ENCODE assay signal across 16 cellular contexts in genomic region chr2:164847966-164848365, GRCh38. TPM values are rescaled to one million over a fixed set of nuclear protein-coding genes. Genes with fewer than 3 reads are reported as not detected.
DNase-seq lines count a peak whose midpoint lies in the region; ATAC-seq, FAIRE-seq and TF ChIP-seq lines count a peak whose summit lies in the region.
"Had no signal": no experiment of that assay in that cellular context is flagged by ENCODE, and none has a peak within 500 bp of the region (broad histone marks: within the 10 kb centered on the region; RNA-seq: fewer than 3 reads in every experiment).

No MANE protein-coding gene starts in this region.

- 94% methylated on average over 1 of the region's 1 CpG for WGBS in liver
- WGBS in HepG2 (ENCODE audit: low lambda C conversion rate), result 96% methylated on average over 1 of the region's 1 CpG

- no peak overlapping the region for H3K9ac ChIP-seq in liver (ENCODE audit: low read depth in 1 of 2, low read length in 2 of 2)
- no peak overlapping the region for H3K9ac ChIP-seq in HepG2 (ENCODE audit: insufficient read depth, low read depth, low read length)

- DNase-seq in HepG2 (ENCODE audit: low spot score), result no peak
- peak; percentile 4 for DNase-seq in UCSD-AML1 (lab: John Stamatoyannopoulos, UW; ENCODE audit: unreplicated experiment)
- DNase-seq in foreskin keratinocyte, result peak; percentile 78 to 86
- no peak for DNase-seq in SKM-1 (lab: John Stamatoyannopoulos, UW; ENCODE audit: unreplicated experiment)
- no peak for DNase-seq in stimulated activated naive CD8-positive, alpha-beta T cell treated with anti-CD3 and anti-CD28 coated beads, Interleukin-15, Interleukin-2, amounts not matched to agents 100 U/mL and 50 U/mL, for 24 hours
- DNase-seq in D721Med (ENCODE audit: insufficient read length, low spot score), result no peak
- DNase-seq: activated CD8-positive, alpha-beta T cell treated with anti-CD3 and anti-CD28 coated beads, Interleukin-2, amount 10 ng/mL, durations not matched to agents 7 days and 5 days; amniotic stem cell; CD4-positive, CD25-positive, alpha-beta regulatory T cell; NCI-H1417; sigmoid colon; stimulated activated CD4-positive, alpha-beta T cell treated with anti-CD3 and anti-CD28 coated beads, Interleukin-4, amount 100 ng/mL, for 24 hours had no signal

- H3K4me2 ChIP-seq in HepG2 (ENCODE audit: low read depth, low read length), result no peak overlapping the region

- CTCF ChIA-PET in HepG2 (lab: Yijun Ruan, JAX; ENCODE audit: low intra/inter-chr PET ratio, low total read pairs), result no interaction called here

- no peak for ATAC-seq in HepG2
- ATAC-seq in foreskin keratinocyte, result peak; percentile 80
- no peak for ATAC-seq in stimulated activated naive CD8-positive, alpha-beta T cell treated with anti-CD3 and anti-CD28 coated beads, Interleukin-15, Interleukin-2, amounts not matched to agents 100 U/mL and 50 U/mL, for 24 hours
- no peak for ATAC-seq in GM21528 (IDR thresholded peaks at IDR 0.05; ENCODE audit: low FRiP score, unreplicated experiment)
- ATAC-seq: activated CD8-positive, alpha-beta T cell treated with anti-CD3 and anti-CD28 coated beads, Interleukin-2, amount 10 ng/mL, durations not matched to agents 7 days and 5 days; activated T-helper 17 cell treated with anti-CD3 and anti-CD28 coated beads, Interleukin-2, amount 50 U/mL, for 72 hours had no signal

- intact Hi-C loops in HepG2 (cut with micrococcal nuclease; ENCODE audit: unreplicated experiment), result no loop called here

- in situ Hi-C loops in HepG2 (cut with HindIII; ENCODE audit: extremely low pct_ligation_motif_present, low pct_unique_long_range_greater_than_20kb), result no loop called here

- peaks cover under 1% of the 10 kb centered on the region for H3K79me2 ChIP-seq in HepG2 (ENCODE audit: insufficient read depth, low read length)

- H3K27ac ChIP-seq in liver (ENCODE audit: low read depth in 1 of 2, low read length in 2 of 2) (no peak overlapping the region), HepG2 (ENCODE audit: extremely low read length, insufficient read depth, low read length) (no peak overlapping the region), foreskin keratinocyte (peak overlapping the region; percentile 52)
- H3K27ac ChIP-seq: coronary artery, sigmoid colon had no signal

- TF ChIP-seq RAD21 in liver (IDR thresholded peaks at IDR 0.05), result no peak
- no peak for TF ChIP-seq RAD21 in HepG2 (CRISPR knock-in tag; IDR thresholded peaks at IDR 0.05)

- H2AFZ ChIP-seq in HepG2 (ENCODE audit: low read length), result no peak overlapping the region

- H3K27me3 ChIP-seq in liver (ENCODE audit: control insufficient read depth in 4 of 4, insufficient read depth in 4 of 4, low read length in 3 of 4) (no peaks in the 10 kb centered on the region), HepG2 (ENCODE audit: control insufficient read depth in 1 of 2, insufficient read depth in 2 of 2, low read length in 2 of 2) (no peaks in the 10 kb centered on the region), foreskin keratinocyte (no peaks in the 10 kb centered on the region)
- H3K27me3 ChIP-seq: sigmoid colon had no signal

- no peak for TF ChIP-seq POLR2A in HepG2 (IDR thresholded peaks at IDR 0.05; ENCODE audit: insufficient read depth in 1 of 2, low read depth in 2 of 2, low read length in 2 of 2)

- H3K36me3 ChIP-seq in liver (ENCODE audit: control insufficient read depth in 4 of 4, insufficient read depth in 3 of 4, low read depth in 1 of 4, low read length in 3 of 4), result no peaks in the 10 kb centered on the region
- H3K36me3 ChIP-seq in HepG2 (replicated peaks in 1 of 2; ENCODE audit: control insufficient read depth in 1 of 2, insufficient read depth in 2 of 2, low read length in 2 of 2), result no peaks in the 10 kb centered on the region
- H3K36me3 ChIP-seq: sigmoid colon had no signal

- POLR2A ChIA-PET in HepG2 (lab: Yijun Ruan, JAX), result interaction anchor here (1.4 kb wide), 1 partner anchor 12 kb away, joined by 5 read pairs; no protein-coding TSS in a partner anchor

- H4K20me1 ChIP-seq in HepG2 (ENCODE audit: insufficient read depth, low read length), result no peaks in the 10 kb centered on the region

- TF ChIP-seq EP300 in HepG2 (IDR thresholded peaks at IDR 0.05; ENCODE audit: low read depth in 2 of 2, low read length in 2 of 2) (no peak), HepG2 (CRISPR knock-in tag; IDR thresholded peaks at IDR 0.05; ENCODE audit: borderline replicate concordance) (no peak)

- H3K9me3 ChIP-seq in liver (ENCODE audit: control insufficient read depth in 4 of 4, low read length in 3 of 4) (no peaks in the 10 kb centered on the region), HepG2 (ENCODE audit: low read length) (no peaks in the 10 kb centered on the region)
- H3K9me3 ChIP-seq: sigmoid colon had no signal

- TF ChIP-seq CTCF in liver (IDR thresholded peaks at IDR 0.05; ENCODE audit: low read depth, low read length, missing input control), result no peak
- no peak for TF ChIP-seq CTCF in HepG2 (CRISPR knock-in tag; IDR thresholded peaks at IDR 0.05)
- no peak for TF ChIP-seq CTCF in foreskin keratinocyte (conservative IDR thresholded peaks at IDR 0.05)
- no peak for TF ChIP-seq CTCF in D721Med (IDR thresholded peaks at IDR 0.05; ENCODE audit: insufficient read depth, missing control alignments)

- no TSS peak for BruUV-seq in HepG2 (replicated peaks; lab: Mats Ljungman, UMichigan)

- H3K4me1 ChIP-seq in liver (ENCODE audit: control insufficient read depth in 4 of 4, insufficient read depth in 4 of 4, low read length in 3 of 4), result peaks cover 0 to 10% (median 6%) of the 10 kb centered on the region in 4 donors
- peaks cover 16% of the 10 kb centered on the region for H3K4me1 ChIP-seq in HepG2 (ENCODE audit: insufficient read depth, low read length)
- peaks cover 24% of the 10 kb centered on the region for H3K4me1 ChIP-seq in foreskin keratinocyte
- H3K4me1 ChIP-seq: sigmoid colon had no signal

- no peak overlapping the region for H3K4me3 ChIP-seq in liver (ENCODE audit: low read depth in 1 of 3, low read length in 3 of 3)
- H3K4me3 ChIP-seq in HepG2 (replicated peaks in 1 of 3; ENCODE audit: insufficient read depth in 1 of 3, low read depth in 2 of 3, low read length in 3 of 3), result no peak overlapping the region
- H3K4me3 ChIP-seq: coronary artery, sigmoid colon had no signal

- FAIRE-seq in HepG2 (lab: Jason Lieb, UNC) (no peak), D721Med (lab: Jason Lieb, UNC) (no peak)

TF ChIP-seq in liver, 16 proteins besides CTCF, POLR2A, EP300 and RAD21:
- peak; percentile 41 for TF ChIP-seq YY1 (IDR thresholded peaks at IDR 0.05)
- TF ChIP-seq MAX (IDR thresholded peaks at IDR 0.05), result no peak

TF ChIP-seq in HepG2, 621 proteins besides CTCF, POLR2A, EP300 and RAD21:
- no peak for TF ChIP-seq DNMT3B (CRISPR knock-in tag; conservative IDR thresholded peaks at IDR 0.05)
- TF ChIP-seq ZNF768 (CRISPR knock-in tag; IDR thresholded peaks at IDR 0.05), result no peak
- TF ChIP-seq ZNF12 (CRISPR knock-in tag; IDR thresholded peaks at IDR 0.05), result no peak
- no peak for TF ChIP-seq HNRNPK (IDR thresholded peaks at IDR 0.05; ENCODE audit: low read depth, low read length, poor library complexity, severe bottlenecking)

RNA-seq across cellular contexts. Expression of gene COBLL1, which starts 6.3 kb away (rescaled TPM):
- total RNA-seq in liver (100 to 1,000 TPM in 1 of 2 donors, 10 to 100 TPM in 1; 16.3 to 114 TPM), HepG2 (2016; rRNA removed; fragmentation: Illumina TruSeq; extraction: Trizol) (85.4 and 86.8 TPM in 2 replicates), foreskin keratinocyte (14.5 and 20.0 TPM in 2 replicates)
- polyA plus RNA-seq in liver (10 to 100 TPM; 23.2 to 49.6 TPM), HepG2 (2011; rRNA removed) (24.8 and 32.6 TPM in 2 replicates), foreskin keratinocyte (2.8 and 4.3 TPM in 2 replicates)
- 35.1 and 42.3 TPM in 2 replicates for total RNA-seq in HepG2 (2016; cell fraction: cytosol; rRNA removed; fragmentation: Illumina TruSeq; extraction: Trizol; ENCODE audit: low read depth)
- 73.7 and 77.7 TPM in 2 replicates for total RNA-seq in HepG2 (2016; cell fraction: insoluble cytoplasmic fraction; rRNA removed; fragmentation: Illumina TruSeq; extraction: Trizol)
- total RNA-seq in HepG2 (2016; cell fraction: membrane; rRNA removed; fragmentation: Illumina TruSeq; extraction: Trizol), result 71.4 and 76.7 TPM in 2 replicates
- 248 and 259 TPM in 2 replicates for total RNA-seq in HepG2 (2016; cell fraction: nucleus; rRNA removed; fragmentation: Illumina TruSeq; extraction: Trizol)
- 19.5 and 26.5 TPM in 2 replicates for polyA plus RNA-seq in HepG2 (2011; cell fraction: cytosol; rRNA removed)
- polyA plus RNA-seq in HepG2 (2011; cell fraction: nucleus; rRNA removed), result 33.4 and 41.2 TPM in 2 replicates
- 31.4 and 38.1 TPM in 2 replicates for polyA plus RNA-seq in HepG2 (2012)
- polyA plus RNA-seq in HepG2 (2016; cell fraction: cytosol; fragmentation: Illumina TruSeq; extraction: Trizol; ENCODE audit: low read depth), result 6.4 and 6.8 TPM in 2 replicates
- polyA plus RNA-seq in HepG2 (2016; cell fraction: insoluble cytoplasmic fraction; fragmentation: Illumina TruSeq; extraction: Trizol; ENCODE audit: low read depth), result 88.1 and 93.4 TPM in 2 replicates
- polyA plus RNA-seq in HepG2 (2016; cell fraction: membrane; fragmentation: Illumina TruSeq; extraction: Trizol; ENCODE audit: low read depth), result 23.7 and 27.6 TPM in 2 replicates
- 92.3 and 103 TPM in 2 replicates for polyA plus RNA-seq in HepG2 (2016; cell fraction: nucleus; fragmentation: Illumina TruSeq; extraction: Trizol; ENCODE audit: insufficient read depth, low read depth)
- 16.0 and 59.5 TPM in 2 replicates for polyA minus RNA-seq in HepG2 (2011; rRNA and poly(A)+ RNA removed; ENCODE audit: low replicate concordance)
- 45.9 and 59.2 TPM in 2 replicates for polyA minus RNA-seq in HepG2 (2011; cell fraction: cytosol; rRNA and poly(A)+ RNA removed)
- 337 and 403 TPM in 2 replicates for polyA minus RNA-seq in HepG2 (2011; cell fraction: nucleus; rRNA and poly(A)+ RNA removed)
- total RNA-seq: activated CD8-positive, alpha-beta T cell treated with anti-CD3 and anti-CD28 coated beads, Interleukin-2, amount 10 ng/mL, durations not matched to agents 7 days and 5 days had no signal

Comparison
In these comparisons a context has a peak if more than half of its experiments do, and no peak if none do; other contexts are left out.
1. DNase-seq: peak in UCSD-AML1 (single experiment) and foreskin keratinocyte (2 of 2); none in HepG2 (single experiment), SKM-1 (single experiment), stimulated activated naive CD8-positive, alpha-beta T cell treated with anti-CD3 and anti-CD28 coated beads, Interleukin-15, Interleukin-2, amounts not matched to agents 100 U/mL and 50 U/mL, for 24 hours (single experiment) and D721Med (single experiment).